In genomic region chr9:79663299-79663698, GRCh38 we compare ENCODE assay signal across 18 cellular contexts.
DNase-seq lines count a peak whose midpoint lies in the region; TF ChIP-seq lines count a peak whose summit lies in the region.
"Had no signal": no experiment of that assay in that cellular context is flagged by ENCODE, and none has a peak within 500 bp of the region (broad histone marks: within the 10 kb centered on the region; RNA-seq: fewer than 3 reads in every experiment).

No MANE protein-coding gene starts in this region.

- H3K9me3 ChIP-seq in adipocyte (ENCODE audit: control insufficient read depth, low read length) = no peaks in the 10 kb centered on the region
- H3K9me3 ChIP-seq in stomach = no peaks in the 10 kb centered on the region
- H3K9me3 ChIP-seq: Peyer's patch had no signal

- no peak overlapping the region for H3K4me3 Mint-ChIP-seq in activated T-cell treated with anti-CD3 and anti-CD28 coated beads, Interleukin-2, amount 50 U/mL, for 24 hours
- H3K4me3 Mint-ChIP-seq: activated naive CD8-positive, alpha-beta T cell treated with anti-CD3 and anti-CD28 coated beads for 36 hours; natural killer cell treated with Interleukin-12 subunit alpha and Interleukin-12 subunit beta and Interleukin-15 and Interleukin-18, amount 100 ng/mL, for 72 hours had no signal

- peaks cover 16% of the 10 kb centered on the region for H3K36me3 Mint-ChIP-seq in activated T-cell treated with anti-CD3 and anti-CD28 coated beads, Interleukin-2, amount 50 U/mL, for 24 hours (ENCODE audit: low read depth)
- H3K36me3 Mint-ChIP-seq: natural killer cell treated with Interleukin-12 subunit alpha and Interleukin-12 subunit beta and Interleukin-15 and Interleukin-18, amount 100 ng/mL, for 72 hours had no signal

- TF ChIP-seq CTCF in stomach (IDR thresholded peaks at IDR 0.05) = no peak

- H3K4me1 ChIP-seq in adipocyte (ENCODE audit: control insufficient read depth, insufficient read depth, low read length) (peaks cover 6% of the 10 kb centered on the region), stomach (peaks cover 18 to 62% (median 49%) of the 10 kb centered on the region in 4 donors)
- H3K4me1 ChIP-seq: Peyer's patch had no signal

- peak overlapping the region in 3 of 5 donors; percentile 0 to 21 (median 16) for H3K27ac ChIP-seq in stomach
- H3K27ac ChIP-seq: epithelial cell of prostate, Peyer's patch had no signal

- no peak for TF ChIP-seq EP300 in stomach (IDR thresholded peaks at IDR 0.05)

- H3K27me3 Mint-ChIP-seq in activated T-cell treated with anti-CD3 and anti-CD28 coated beads, Interleukin-2, amount 50 U/mL, for 24 hours = no peaks in the 10 kb centered on the region
- H3K27me3 Mint-ChIP-seq: activated naive CD8-positive, alpha-beta T cell treated with anti-CD3 and anti-CD28 coated beads for 36 hours; natural killer cell treated with Interleukin-12 subunit alpha and Interleukin-12 subunit beta and Interleukin-15 and Interleukin-18, amount 100 ng/mL, for 72 hours had no signal

- H3K4me1 Mint-ChIP-seq in activated T-cell treated with anti-CD3 and anti-CD28 coated beads, Interleukin-2, amount 50 U/mL, for 24 hours (ENCODE audit: low read depth) = peaks cover 47% of the 10 kb centered on the region

- H3K4me3 ChIP-seq in adipocyte (ENCODE audit: low read length) (peak overlapping the region; percentile 8), stomach (no peak overlapping the region)
- H3K4me3 ChIP-seq: Peyer's patch had no signal

- H3K27me3 ChIP-seq in adipocyte (replicated peaks; ENCODE audit: control insufficient read depth, insufficient read depth, low read length) (no peaks in the 10 kb centered on the region), stomach (no peaks in the 10 kb centered on the region)
- H3K27me3 ChIP-seq: Peyer's patch had no signal

- H3K9me3 Mint-ChIP-seq in activated T-cell treated with anti-CD3 and anti-CD28 coated beads, Interleukin-2, amount 50 U/mL, for 24 hours = no peaks in the 10 kb centered on the region
- H3K9me3 Mint-ChIP-seq: activated naive CD8-positive, alpha-beta T cell treated with anti-CD3 and anti-CD28 coated beads for 36 hours; natural killer cell treated with Interleukin-12 subunit alpha and Interleukin-12 subunit beta and Interleukin-15 and Interleukin-18, amount 100 ng/mL, for 72 hours had no signal

- H3K9ac ChIP-seq in adipocyte (ENCODE audit: low read length) = no peak overlapping the region

- peak overlapping the region; percentile 56 for H3K27ac Mint-ChIP-seq in activated T-cell treated with anti-CD3 and anti-CD28 coated beads, Interleukin-2, amount 50 U/mL, for 24 hours
- H3K27ac Mint-ChIP-seq: activated naive CD8-positive, alpha-beta T cell treated with anti-CD3 and anti-CD28 coated beads for 36 hours had no signal

- intact Hi-C loops in stomach (cut with DNase I; ENCODE audit: low total_unique reads) = no loop called here

- H3K36me3 ChIP-seq in adipocyte (ENCODE audit: control insufficient read depth, insufficient read depth, low read length, severe bottlenecking) = no peaks in the 10 kb centered on the region
- no peaks in the 10 kb centered on the region for H3K36me3 ChIP-seq in stomach
- H3K36me3 ChIP-seq: Peyer's patch had no signal

- DNase-seq in activated T-cell treated with anti-CD3 and anti-CD28 coated beads, Interleukin-2, amount 50 U/mL, for 24 hours = no peak
- DNase-seq in activated T-cell treated with anti-CD3 and anti-CD28 coated beads for 4 hours (no peak), adipocyte (ENCODE audit: low read depth) (no peak), left kidney (ENCODE audit: low read depth, low spot score) (peak; percentile 24), stomach (no peak), activated gamma-delta T cell (lab: John Stamatoyannopoulos, UW) (no peak)
- DNase-seq in activated effector memory CD4-positive, alpha-beta T cell treated with anti-CD3 and anti-CD28 coated beads, Interleukin-2, amount 50 U/mL, for 16 hours = no peak
- no peak for DNase-seq in stimulated activated CD4-positive, alpha-beta T cell treated with anti-CD3 and anti-CD28 coated beads, Interleukin-15, amount 100 ng/mL, for 24 hours
- DNase-seq: activated CD8-positive, alpha-beta memory T cell treated with anti-CD3 and anti-CD28 coated beads, Interleukin-2, amount 50 U/mL, for 48 hours; activated naive CD8-positive, alpha-beta T cell treated with anti-CD3 and anti-CD28 coated beads for 36 hours; COR-L47; GDM1; hippocampal formation; NCI-H1092; Peyer's patch; stimulated activated naive CD4-positive, alpha-beta T cell had no signal

- WGBS in stomach, 5 donors = 57 to 80% (median 76%) methylated on average over 5 of the region's 5 CpGs

- TF ChIP-seq POLR2A in stomach (IDR thresholded peaks at IDR 0.05) = no peak
